ENCODE assay signal across 1 cellular context in genomic region chr11:72266960-72267359, GRCh38.
TF ChIP-seq lines count a peak whose summit lies in the region.

No MANE protein-coding gene starts in this region.

TF ChIP-seq in HepG2, 621 proteins besides CTCF, POLR2A, EP300 and RAD21:
- peak; percentile 96 for TF ChIP-seq ZNF770 (CRISPR knock-in tag; IDR thresholded peaks at IDR 0.05)
- peak; percentile 23; the same call in 1 of the 2 replicates for TF ChIP-seq ELF3 (CRISPR knock-in tag; IDR thresholded peaks at IDR 0.05)
